ENCODE assay signal across 15 cellular contexts in the genomic region with DNA sequence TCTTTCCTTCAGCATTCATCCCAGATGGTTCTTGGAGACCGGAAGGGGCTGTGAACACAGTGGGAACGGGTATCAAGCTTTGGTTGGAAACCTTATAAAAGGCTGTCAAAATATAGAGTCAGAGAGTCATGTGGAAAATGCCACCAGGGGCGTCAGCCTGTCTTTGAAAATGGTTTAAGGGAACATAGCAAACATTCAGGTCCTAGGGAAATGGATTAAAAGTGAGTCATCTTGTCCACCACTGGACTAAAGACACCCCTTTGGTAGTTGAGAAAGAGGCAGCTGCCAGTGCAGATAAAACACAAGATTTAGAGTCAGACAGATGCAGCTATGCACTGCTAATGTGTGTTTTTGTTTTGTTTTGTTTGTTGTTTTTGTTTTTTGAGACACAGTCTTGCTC. TPM values are rescaled to one million over a fixed set of nuclear protein-coding genes. Genes with fewer than 3 reads are reported as not detected.
DNase-seq lines count a peak whose midpoint lies in the region; ATAC-seq, FAIRE-seq and TF ChIP-seq lines count a peak whose summit lies in the region.
"Had no signal": no experiment of that assay in that cellular context is flagged by ENCODE, and none has a peak within 500 bp of the region (broad histone marks: within the 10 kb centered on the region; RNA-seq: fewer than 3 reads in every experiment).

No MANE protein-coding gene starts in this region.

- H3K36me3 ChIP-seq in K562 (ENCODE audit: control insufficient read depth, insufficient read depth, low read length) (no peaks in the 10 kb centered on the region), Karpas-422 (ENCODE audit: insufficient read depth, low read length) (no peaks in the 10 kb centered on the region)
- H3K36me3 ChIP-seq: esophagus muscularis mucosa, thoracic aorta had no signal

- POLR2A ChIA-PET in A549 (lab: Yijun Ruan, JAX) (interaction anchor here (0.5 to 0.8 kb wide), 3 partner anchors 9 to 16 kb away, joined by 3 to 7 read pairs (median 4); no protein-coding TSS in a partner anchor), K562 (lab: Yijun Ruan, JAX) (interaction anchor here (0.6 to 1.0 kb wide), 3 partner anchors 8 to 20 kb away, joined by 3 to 4 read pairs (median 3); no protein-coding TSS in a partner anchor)

- no peak overlapping the region for H3K4me3 ChIP-seq in A549
- no peak overlapping the region for H3K4me3 ChIP-seq in K562
- H3K4me3 ChIP-seq in Karpas-422 (ENCODE audit: low read length), result no peak overlapping the region
- H3K4me3 ChIP-seq: esophagus muscularis mucosa, thoracic aorta had no signal

- DNase-seq in A549 (ENCODE audit: low read depth in 1 of 2, low spot score in 1 of 2) (peak; percentile 52 to 54), HTR-8/SVneo (ENCODE audit: insufficient read length, low spot score) (no peak), K562 (ENCODE audit: extremely low read depth in 1 of 4, low spot score in 3 of 4) (peak in 1 of 4 experiments; percentile 14), iris pigment epithelial cell (ENCODE audit: low read depth) (peak; percentile 77), Karpas-422 (no peak), NCI-H146 treated with DMSO at 0.1 percent for 48 hours (lab: John Stamatoyannopoulos, UW; ENCODE audit: unreplicated experiment) (no peak), NCI-H2081 treated with DMSO at 0.1 percent for 48 hours (lab: John Stamatoyannopoulos, UW) (no peak)
- DNase-seq: activated CD4-positive, CD25-positive, alpha-beta regulatory T cell treated with anti-CD3 and anti-CD28 coated beads, Interleukin-2, amount 50 U/mL, for 72 hours; activated naive CD8-positive, alpha-beta T cell treated with anti-CD3 and anti-CD28 coated beads for 36 hours; activated T-cell treated with anti-CD3 and anti-CD28 coated beads for 4 hours; NK-92 treated with Interleukin-12 subunit alpha and Interleukin-12 subunit beta, amount 100 ng/mL, for 24 hours; nucleus accumbens had no signal

- no peak overlapping the region for H2AFZ ChIP-seq in K562 (ENCODE audit: low read depth, low read length)
- H2AFZ ChIP-seq in Karpas-422 (ENCODE audit: low read length), result no peak overlapping the region

- no peaks in the 10 kb centered on the region for H3K9me2 ChIP-seq in Karpas-422 (replicated peaks; ENCODE audit: insufficient read depth, low read length)

- intact Hi-C loops in K562 (cut with micrococcal nuclease), result no loop called here

- H3K27ac ChIP-seq in A549 (peak overlapping the region; percentile 11 to 67; a peak in 5 of 6 replicates), K562 (ENCODE audit: extremely low read depth, low read depth, low read length) (no peak overlapping the region), Karpas-422 (ENCODE audit: low read length) (no peak overlapping the region)
- H3K27ac ChIP-seq: esophagus muscularis mucosa, thoracic aorta had no signal

- no TSS peak for BruUV-seq in K562 (replicated peaks; lab: Mats Ljungman, UMichigan)

- FAIRE-seq in A549 (lab: Jason Lieb, UNC) (no peak), HTR-8/SVneo (lab: Jason Lieb, UNC) (peak; percentile 23), K562 (lab: Jason Lieb, UNC) (peak; percentile 63)

- TF ChIP-seq EP300 in A549 (IDR thresholded peaks at IDR 0.05) (no peak), K562 (IDR thresholded peaks at IDR 0.05; ENCODE audit: low read length) (no peak)

- H3K27me3 ChIP-seq in K562 (ENCODE audit: control insufficient read depth in 2 of 2, insufficient read depth in 2 of 2, low read length in 2 of 2) (peaks cover 20 to 39% of the 10 kb centered on the region in 2 experiments), Karpas-422 (ENCODE audit: low read length) (no peaks in the 10 kb centered on the region)

- H3K9ac ChIP-seq in K562 (ENCODE audit: insufficient read depth in 1 of 2, low read depth in 2 of 2, low read length in 2 of 2) (no peak overlapping the region), Karpas-422 (ENCODE audit: low read length) (no peak overlapping the region)

- no peak for TF ChIP-seq RAD21 in A549 (conservative IDR thresholded peaks at IDR 0.05 in 1 of 2, IDR thresholded peaks at IDR 0.05 in 1 of 2)
- no peak for TF ChIP-seq RAD21 in K562 (CRISPR knock-in tag; conservative IDR thresholded peaks at IDR 0.05 in 1 of 2, IDR thresholded peaks at IDR 0.05 in 1 of 2)

- CTCF ChIA-PET in A549 (lab: Yijun Ruan, JAX) (interaction anchor here (1.1 to 2.0 kb wide), 2 partner anchors 14 to 49 kb away, joined by 4 to 6 read pairs; no protein-coding TSS in a partner anchor), K562 (lab: Yijun Ruan, JAX; ENCODE audit: low intra/inter-chr PET ratio) (no interaction called here)

- ATAC-seq in A549 (peak; percentile 80 to 87), K562 (peak; percentile 32; the same call in 1 of the 3 replicates), HG02642 (IDR thresholded peaks at IDR 0.05; ENCODE audit: poor library complexity, unreplicated experiment) (no peak)

- H3K4me2 ChIP-seq in A549 (peak overlapping the region; percentile 43), K562 (ENCODE audit: insufficient read depth, low read length) (no peak overlapping the region), Karpas-422 (ENCODE audit: low read depth, low read length, poor library complexity, severe bottlenecking) (no peak overlapping the region)

- H3K79me2 ChIP-seq in K562 (ENCODE audit: control insufficient read depth, insufficient read depth, low read length), result no peaks in the 10 kb centered on the region
- no peaks in the 10 kb centered on the region for H3K79me2 ChIP-seq in Karpas-422 (ENCODE audit: low read length)

- WGBS in A549 (ENCODE audit: missing lambda C conversion rate), result 31% methylated on average over 3 of the region's 3 CpGs
- 10% methylated on average over 3 of the region's 3 CpGs for WGBS in K562 (ENCODE audit: insufficient coverage, low coverage, missing lambda C conversion rate)

- TF ChIP-seq POLR2A in A549 (IDR thresholded peaks at IDR 0.05; ENCODE audit: low read length) (no peak), K562 (conservative IDR thresholded peaks at IDR 0.05) (no peak)

- in situ Hi-C loops in K562 (cut with MboI), result no loop called here

- peaks cover 18% of the 10 kb centered on the region for H3K4me1 ChIP-seq in A549
- H3K4me1 ChIP-seq in K562 (replicated peaks in 1 of 2; ENCODE audit: control insufficient read depth in 2 of 2, insufficient read depth in 2 of 2, low read length in 2 of 2), result peaks cover 6 to 10% of the 10 kb centered on the region in 2 experiments; a peak in 3 of 5 replicates
- H3K4me1 ChIP-seq in Karpas-422 (ENCODE audit: low read length), result no peaks in the 10 kb centered on the region

- no peaks in the 10 kb centered on the region for H3K9me3 ChIP-seq in A549
- no peaks in the 10 kb centered on the region for H3K9me3 ChIP-seq in K562 (replicated peaks; ENCODE audit: control insufficient read depth, insufficient read depth, low read depth, low read length)
- H3K9me3 ChIP-seq in Karpas-422 (ENCODE audit: low read length), result no peaks in the 10 kb centered on the region
- H3K9me3 ChIP-seq: esophagus muscularis mucosa, thoracic aorta had no signal

- H4K20me1 ChIP-seq in K562 (replicated peaks; ENCODE audit: control insufficient read depth, insufficient read depth, low read length) (peaks cover 5% of the 10 kb centered on the region; the same call in 1 of the 2 replicates), Karpas-422 (ENCODE audit: insufficient read depth, low read depth, low read length) (no peaks in the 10 kb centered on the region)

- H3K9me1 ChIP-seq in K562 (ENCODE audit: control insufficient read depth, insufficient read depth, low read length), result no peaks in the 10 kb centered on the region

- TF ChIP-seq CTCF in A549 (IDR thresholded peaks at IDR 0.05) (no peak), K562 (IDR thresholded peaks at IDR 0.05 in 2 of 3, conservative IDR thresholded peaks at IDR 0.05 in 1 of 3; ENCODE audit: insufficient read depth in 2 of 3, low read depth in 1 of 3, low read length in 3 of 3) (no peak)

TF ChIP-seq in A549, 52 proteins besides CTCF, POLR2A, EP300 and RAD21 (continues in another document):
- TF ChIP-seq FOSL2 (IDR thresholded peaks at IDR 0.05) (no peak), FOSL2 (CRISPR knock-in tag; IDR thresholded peaks at IDR 0.05) (peak; percentile 74), CBX8 (IDR thresholded peaks at IDR 0.05) (no peak), JUNB (IDR thresholded peaks at IDR 0.05) (0 out of 2 replicates have a peak, but pooled peaks have one; percentile 14)

RNA-seq across cellular contexts. Expression of gene BCO1, which starts 47.8 kb away (rescaled TPM):
- 4.1 and 6.2 TPM in 2 replicates for polyA plus RNA-seq in A549 (2011; rRNA removed)
- polyA plus RNA-seq in A549 (2012; cell fraction: cytosol; rRNA removed), result 2.6 and 3.2 TPM in 2 replicates
- 2.0 TPM in 2 replicates for polyA plus RNA-seq in A549 (2012; cell fraction: nucleus; rRNA removed)
- 3.9 to 6.6 TPM (median 5.0 TPM) in 3 replicates for polyA plus RNA-seq in A549 (2017; fragmentation: RNase III; extraction: RNeasy Plus Mini Kit Qiagen cat#74134 plus additional on column Dnase treatment)
- 2.8 and 5.0 TPM in 2 replicates for polyA minus RNA-seq in A549 (2011; rRNA and poly(A)+ RNA removed)
- total RNA-seq in K562 (2011; cell fraction: chromatin; rRNA removed; ENCODE audit: low replicate concordance), result not detected in 2 replicates
- total RNA-seq in K562 (2011; cell fraction: nucleolus; rRNA removed), result not detected in 2 replicates
- total RNA-seq in K562 (2011; cell fraction: nucleoplasm; rRNA removed), result not detected in 2 replicates
- total RNA-seq in K562 (2014; rRNA removed), result not detected in 2 replicates
- total RNA-seq in K562 (2014; rRNA removed; fragmentation: Illumina TruSeq; extraction: Trizol), result not detected in 2 replicates
- not detected in 2 replicates for total RNA-seq in K562 (2015; rRNA removed; fragmentation: Illumina TruSeq; extraction: Trizol)
- total RNA-seq in K562 (2021), result not detected in 2 replicates
- polyA plus RNA-seq in K562 (2011; rRNA removed), result not detected in 2 replicates
- polyA plus RNA-seq in K562 (2011; cell fraction: cytosol; rRNA removed), result not detected in 2 replicates
- polyA plus RNA-seq in K562 (2011; cell fraction: nucleus; rRNA removed), result not detected in 2 replicates
- polyA plus RNA-seq in K562 (2012), result not detected in 2 replicates
- polyA plus RNA-seq in K562 (2014; fragmentation: Illumina TruSeq; extraction: Trizol), result not detected in 2 replicates
- not detected for polyA plus RNA-seq in K562 (2014; fragmentation: Nextera tagmentation; extraction: Ambion mirVana)
- not detected in 2 replicates for polyA plus RNA-seq in K562 (2014; rRNA removed)
- not detected in 2 replicates for polyA minus RNA-seq in K562 (2011; rRNA and poly(A)+ RNA removed)
- not detected in 2 replicates for polyA minus RNA-seq in K562 (2011; cell fraction: cytosol; rRNA and poly(A)+ RNA removed)
- polyA minus RNA-seq in K562 (2011; cell fraction: nucleus; rRNA and poly(A)+ RNA removed), result not detected in 2 replicates
- total RNA-seq in Karpas-422 (2014; rRNA removed; shearing (Covaris generic); ENCODE audit: low replicate concordance), result not detected in 2 replicates
- total RNA-seq: activated naive CD8-positive, alpha-beta T cell treated with anti-CD3 and anti-CD28 coated beads for 36 hours; thoracic aorta had no signal

Comparison
In these comparisons a context has a peak if more than half of its experiments do, and no peak if none do; other contexts are left out.
1. DNase-seq: peak in A549 (2 of 2) and iris pigment epithelial cell (single experiment); none in HTR-8/SVneo (single experiment), Karpas-422 (single experiment), NCI-H146 treated with DMSO at 0.1 percent for 48 hours (single experiment) and NCI-H2081 treated with DMSO at 0.1 percent for 48 hours (single experiment).
2. H3K27ac ChIP-seq: peak in A549 (2 of 2); none in K562 (single experiment) and Karpas-422 (single experiment).
3. Of the 35 proteins assayed by ChIP-seq in both K562 and A549: peak only in K562: none; only in A549: JUNB; in both: none; in neither: 34.